9 cellular contexts compared by ENCODE assay signal in the genomic region with DNA sequence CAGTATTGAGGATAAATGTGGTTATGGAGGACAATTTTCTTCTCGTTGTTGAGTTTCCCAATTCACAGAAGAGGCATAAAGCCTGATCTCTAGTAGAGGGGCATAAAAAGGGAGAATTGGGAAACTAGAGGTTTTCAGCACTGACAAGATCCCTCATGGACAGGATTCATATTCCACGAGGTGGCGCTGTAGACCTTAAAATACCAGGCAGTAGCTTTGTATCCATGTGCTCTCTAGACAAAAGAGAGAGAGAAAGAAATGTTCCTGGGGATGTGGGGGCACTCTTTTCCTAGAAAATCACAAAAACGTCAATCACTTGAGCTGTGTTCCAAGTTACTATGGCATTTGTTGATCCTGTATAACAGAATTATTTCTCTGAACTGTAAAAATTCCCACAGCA.
DNase-seq lines count a peak whose midpoint lies in the region; ATAC-seq and TF ChIP-seq lines count a peak whose summit lies in the region.
"Had no signal": no experiment of that assay in that cellular context is flagged by ENCODE, and none has a peak within 500 bp of the region (broad histone marks: within the 10 kb centered on the region; RNA-seq: fewer than 3 reads in every experiment).

No MANE protein-coding gene starts in this region.

- intact Hi-C loops in Calu3 (cut with micrococcal nuclease; ENCODE audit: unreplicated experiment), result no loop called here
- intact Hi-C loops in left ventricle myocardium inferior (cut with micrococcal nuclease), result no loop called here

- H3K4me3 ChIP-seq in OCI-LY3 (ENCODE audit: low read length) (no peak overlapping the region), left ventricle myocardium inferior (no peak overlapping the region)

- BruUV-seq in Calu3 (replicated peaks; lab: Mats Ljungman, UMichigan), result no TSS peak

- H3K27me3 ChIP-seq in OCI-LY3 (ENCODE audit: low read depth, low read length) (no peaks in the 10 kb centered on the region), left ventricle myocardium inferior (ENCODE audit: low read depth) (no peaks in the 10 kb centered on the region)

- H3K36me3 Mint-ChIP-seq in Calu3 (ENCODE audit: insufficient read depth, unreplicated experiment), result no peaks in the 10 kb centered on the region

- no peaks in the 10 kb centered on the region for H4K20me1 ChIP-seq in OCI-LY3 (ENCODE audit: insufficient read depth, low read length)

- no peak overlapping the region for H3K9ac ChIP-seq in OCI-LY3 (ENCODE audit: low read length)

- ATAC-seq in GM18868 (IDR thresholded peaks at IDR 0.05; ENCODE audit: unreplicated experiment), result peak; percentile 56
- no peak for ATAC-seq in HG02938 (IDR thresholded peaks at IDR 0.05; ENCODE audit: unreplicated experiment)

- TF ChIP-seq CTCF in Calu3 (IDR thresholded peaks at IDR 0.05; ENCODE audit: unreplicated experiment), result no peak
- TF ChIP-seq CTCF in OCI-LY3 (IDR thresholded peaks at IDR 0.05; ENCODE audit: low read depth, low read length), result peak; percentile 57
- TF ChIP-seq CTCF in left ventricle myocardium inferior (IDR thresholded peaks at IDR 0.05; ENCODE audit: borderline replicate concordance), result no peak

- H3K27ac ChIP-seq in OCI-LY3 (ENCODE audit: low read length) (no peak overlapping the region), left ventricle myocardium inferior (replicated peaks) (no peak overlapping the region)

- H3K27ac Mint-ChIP-seq in Calu3 (ENCODE audit: unreplicated experiment), result no peak overlapping the region
- H3K27ac Mint-ChIP-seq: nephron had no signal

- no peaks in the 10 kb centered on the region for H3K36me3 ChIP-seq in OCI-LY3 (replicated peaks; ENCODE audit: low read depth, low read length)
- no peaks in the 10 kb centered on the region for H3K36me3 ChIP-seq in left ventricle myocardium inferior

- DNase-seq in Calu3 (peak; percentile 5), fibroblast of the conjunctiva (ENCODE audit: low read depth) (peak; percentile 8), left ventricle myocardium inferior (no peak), CD1c-positive myeloid dendritic cell (ENCODE audit: extremely low spot score) (no peak)
- no peak for DNase-seq in activated CD8-positive, alpha-beta memory T cell treated with anti-CD3 and anti-CD28 coated beads for 24 hours

- no peak overlapping the region for H3K4me2 ChIP-seq in OCI-LY3 (ENCODE audit: low read length)

- no peaks in the 10 kb centered on the region for H3K79me2 ChIP-seq in OCI-LY3 (ENCODE audit: low read length)

- peaks cover 3% of the 10 kb centered on the region for H3K9me3 Mint-ChIP-seq in Calu3 (ENCODE audit: low read depth, unreplicated experiment)

- H3K4me1 ChIP-seq in OCI-LY3 (ENCODE audit: low read length) (no peaks in the 10 kb centered on the region), left ventricle myocardium inferior (no peaks in the 10 kb centered on the region)

- no peak overlapping the region for H3K4me3 Mint-ChIP-seq in Calu3 (ENCODE audit: low read depth, unreplicated experiment)
- H3K4me3 Mint-ChIP-seq: nephron had no signal

- H3K9me3 ChIP-seq in OCI-LY3 (ENCODE audit: insufficient read depth, low read length) (no peaks in the 10 kb centered on the region), left ventricle myocardium inferior (replicated peaks) (peaks cover 26% of the 10 kb centered on the region)

- H2AFZ ChIP-seq in OCI-LY3 (ENCODE audit: low read depth, low read length), result no peak overlapping the region

- CTCF ChIA-PET in Calu3 (lab: Charles Lee), result no interaction called here

- H3K4me1 Mint-ChIP-seq in Calu3 (ENCODE audit: low read depth, unreplicated experiment), result no peaks in the 10 kb centered on the region
- H3K4me1 Mint-ChIP-seq: nephron had no signal

- no peaks in the 10 kb centered on the region for H3K27me3 Mint-ChIP-seq in Calu3 (ENCODE audit: unreplicated experiment)

Comparison
In these comparisons a context has a peak if more than half of its experiments do, and no peak if none do; other contexts are left out.
1. DNase-seq: peak in Calu3 (single experiment) and fibroblast of the conjunctiva (single experiment); none in left ventricle myocardium inferior (single experiment), activated CD8-positive, alpha-beta memory T cell treated with anti-CD3 and anti-CD28 coated beads for 24 hours (single experiment) and CD1c-positive myeloid dendritic cell (single experiment).